32 cellular contexts compared by ENCODE assay signal in genomic region chr5:83405662-83406061, GRCh38.
"Had no signal": no experiment of that assay in that cellular context is flagged by ENCODE, and none has a peak within 500 bp of the region (broad histone marks: within the 10 kb centered on the region; RNA-seq: fewer than 3 reads in every experiment).

No MANE protein-coding gene starts in this region.

- H3K27me3 ChIP-seq: brain microvascular endothelial cell, Peyer's patch, SJCRH30 had no signal

- H3K9me3 ChIP-seq: Peyer's patch, SJCRH30 had no signal

- FAIRE-seq: TTC549 had no signal

- H3K4me3 ChIP-seq: Peyer's patch, SJCRH30, SK-N-MC had no signal

- H3K36me3 ChIP-seq: brain microvascular endothelial cell, Peyer's patch, SJCRH30 had no signal

- H3K27ac ChIP-seq: brain microvascular endothelial cell, Peyer's patch, RWPE1, SJCRH30, SK-N-MC had no signal

- DNase-seq: activated CD4-positive, alpha-beta T cell treated with anti-CD3 and anti-CD28 coated beads, Interleukin-2, amount 10 ng/mL, durations not matched to agents 24 days and 14 days; activated CD4-positive, alpha-beta T cell treated with anti-CD3 and anti-CD28 coated beads, Interleukin-2, amount 50 U/mL, for 4 hours; activated CD8-positive, alpha-beta T cell treated with anti-CD3 and anti-CD28 coated beads for 36 hours; activated effector memory CD4-positive, alpha-beta T cell treated with anti-CD3 and anti-CD28 coated beads, Interleukin-2, amount 50 U/mL, for 16 hours; activated naive CD4-positive, alpha-beta T cell; activated naive CD4-positive, alpha-beta T cell treated with anti-CD3 and anti-CD28 coated beads, Interleukin-2, amount 50 U/mL, for 16 hours; activated naive CD8-positive, alpha-beta T cell treated with anti-CD3 and anti-CD28 coated beads for 36 hours; activated T-cell treated with anti-CD3 and anti-CD28 coated beads, Interleukin-2, amount 50 U/mL, for 1 hour; activated T-cell treated with anti-CD3 and anti-CD28 coated beads, Interleukin-2, amount 50 U/mL, for 72 hours; amniotic stem cell; aorta; brain microvascular endothelial cell; Karpas-422; KBM-7; NCI-H1048; NCI-H1105 treated with DMSO at 0.1 percent for 48 hours; NCI-H1436; NCI-H1694; NCI-H1930; NCI-H2081 treated with DMSO at 0.1 percent for 48 hours; NCI-H226; NCI-H446 treated with DMSO at 0.1 percent for 48 hours; NCI-H524; NK-92 treated with Interleukin-12 subunit alpha and Interleukin-12 subunit beta, amount 100 ng/mL, for 24 hours; PC-3; Peyer's patch; SHP77; SJCRH30 had no signal

- H3K4me1 ChIP-seq: Peyer's patch, SJCRH30 had no signal

- ATAC-seq: activated CD8-positive, alpha-beta T cell treated with anti-CD3 and anti-CD28 coated beads for 36 hours; activated T-cell treated with anti-CD3 and anti-CD28 coated beads, Interleukin-2, amount 50 U/mL, for 72 hours; activated T-helper 17 cell treated with anti-CD3 and anti-CD28 coated beads, Interleukin-2, amount 50 U/mL, for 72 hours; PC-3 had no signal
